ENCODE assay signal across 12 cellular contexts in the genomic region with DNA sequence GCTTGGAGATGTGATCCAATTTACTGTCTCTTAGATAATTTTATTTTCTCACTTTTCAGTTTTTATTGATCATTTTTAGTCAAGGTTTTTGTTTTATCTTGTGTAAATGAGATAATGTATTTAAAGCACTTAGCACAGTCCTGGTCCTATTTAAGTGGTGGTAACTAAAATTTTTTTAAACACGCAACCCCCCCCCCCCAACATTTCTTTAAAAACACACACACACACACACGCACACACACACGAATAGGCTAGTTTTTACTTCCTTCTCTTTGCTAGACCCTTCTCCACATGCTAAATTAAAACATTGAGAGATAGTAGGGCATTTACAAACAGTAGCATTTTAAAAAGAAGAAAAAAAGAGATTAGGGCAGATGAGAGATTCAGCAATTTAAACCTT. TPM values are rescaled to one million over a fixed set of nuclear protein-coding genes. Genes with fewer than 3 reads are reported as not detected.
DNase-seq lines count a peak whose midpoint lies in the region; TF ChIP-seq lines count a peak whose summit lies in the region.
"Had no signal": no experiment of that assay in that cellular context is flagged by ENCODE, and none has a peak within 500 bp of the region (broad histone marks: within the 10 kb centered on the region; RNA-seq: fewer than 3 reads in every experiment).

No MANE protein-coding gene starts in this region.

- H3K27ac Mint-ChIP-seq in CD4-positive, alpha-beta memory T cell: peak overlapping the region in 6 of 7 donors; percentile 45 to 96 (median 63)
- H3K27ac Mint-ChIP-seq in activated CD4-positive, alpha-beta memory T cell treated with anti-CD3 and anti-CD28 coated beads for 36 hours: peak overlapping the region; percentile 20
- H3K27ac Mint-ChIP-seq in mesothelial cell of epicardium: peak overlapping the region; percentile 43

- no peaks in the 10 kb centered on the region for H3K36me3 ChIP-seq in CD4-positive, alpha-beta memory T cell (ENCODE audit: insufficient read depth, low read length)
- 0 out of 2 replicates have a peak, but pooled peaks cover 3% of the 10 kb centered on the region for H3K36me3 ChIP-seq in HAP-1 (replicated peaks)
- H3K36me3 ChIP-seq: ascending aorta had no signal

- peaks cover 0 to 12% of the 10 kb centered on the region in 2 donors for H3K36me3 Mint-ChIP-seq in CD4-positive, alpha-beta memory T cell
- H3K36me3 Mint-ChIP-seq in activated CD4-positive, alpha-beta memory T cell treated with anti-CD3 and anti-CD28 coated beads for 36 hours: peaks cover 5% of the 10 kb centered on the region
- H3K36me3 Mint-ChIP-seq in mesothelial cell of epicardium: no peaks in the 10 kb centered on the region

- POLR2A ChIA-PET in CD4-positive, alpha-beta memory T cell (lab: Charles Lee; ENCODE audit: partially characterized antibody): interaction anchor here (3.4 to 16.6 kb wide), 2 partner anchors 11 to 21 kb away, joined by 11 to 474 read pairs; no protein-coding TSS in a partner anchor
- POLR2A ChIA-PET in activated CD4-positive, alpha-beta memory T cell treated with anti-CD3 and anti-CD28 coated beads for 36 hours (lab: Charles Lee): interaction anchor here (0.6 kb wide), 1 partner anchor 94 kb away, joined by 3 read pairs; no protein-coding TSS in a partner anchor

- intact Hi-C loops in CD4-positive, alpha-beta memory T cell (cut with micrococcal nuclease): no loop called here
- intact Hi-C loops in activated CD4-positive, alpha-beta memory T cell treated with anti-CD3 and anti-CD28 coated beads for 36 hours (cut with micrococcal nuclease): loop anchor here (5.0 kb wide), 1 partner anchor 122 kb away; no protein-coding TSS in a partner anchor

- peaks cover 80% of the 10 kb centered on the region for H3K4me1 ChIP-seq in CD4-positive, alpha-beta memory T cell (ENCODE audit: insufficient read depth, low read length)
- peaks cover 23% of the 10 kb centered on the region for H3K4me1 ChIP-seq in HAP-1

- TF ChIP-seq CTCF in mesothelial cell of epicardium (IDR thresholded peaks at IDR 0.05; ENCODE audit: unreplicated experiment): no peak

- H3K4me3 Mint-ChIP-seq in CD4-positive, alpha-beta memory T cell: peak overlapping the region; percentile 19 to 81 (median 66)
- peak overlapping the region; percentile 21 for H3K4me3 Mint-ChIP-seq in activated CD4-positive, alpha-beta memory T cell treated with anti-CD3 and anti-CD28 coated beads for 36 hours
- H3K4me3 Mint-ChIP-seq in mesothelial cell of epicardium: no peak overlapping the region

- DNase-seq in CD4-positive, alpha-beta memory T cell: no peak
- peak; percentile 82 for DNase-seq in KBM-7
- no peak for DNase-seq in activated CD4-positive, alpha-beta memory T cell treated with anti-CD3 and anti-CD28 coated beads for 36 hours
- no peak for DNase-seq in mesothelial cell of epicardium (ENCODE audit: low spot score in 2 of 2, unreplicated experiment in 2 of 2)
- DNase-seq in HAP-1 (ENCODE audit: low spot score in 2 of 2): no peak
- no peak for DNase-seq in NCI-H1105 treated with DMSO at 0.1 percent for 48 hours (lab: John Stamatoyannopoulos, UW)
- DNase-seq in GOT3 (lab: John Stamatoyannopoulos, UW): no peak
- no peak for DNase-seq in NCI-H1417 (lab: John Stamatoyannopoulos, UW)
- DNase-seq: DMS53, NCI-H2171, SHP77 had no signal

- H3K27me3 Mint-ChIP-seq in CD4-positive, alpha-beta memory T cell: no peaks in the 10 kb centered on the region
- no peaks in the 10 kb centered on the region for H3K27me3 Mint-ChIP-seq in activated CD4-positive, alpha-beta memory T cell treated with anti-CD3 and anti-CD28 coated beads for 36 hours
- no peaks in the 10 kb centered on the region for H3K27me3 Mint-ChIP-seq in mesothelial cell of epicardium (ENCODE audit: low read depth)

- H3K27me3 ChIP-seq in CD4-positive, alpha-beta memory T cell (ENCODE audit: insufficient read depth, low read length): no peaks in the 10 kb centered on the region
- H3K27me3 ChIP-seq in HAP-1 (ENCODE audit: low read depth): no peaks in the 10 kb centered on the region
- H3K27me3 ChIP-seq: ascending aorta had no signal

- CTCF ChIA-PET in CD4-positive, alpha-beta memory T cell (lab: Charles Lee; ENCODE audit: partially characterized antibody): interaction anchor here (0.6 kb wide), 1 partner anchor 31 kb away, joined by 3 read pairs; no protein-coding TSS in a partner anchor
- CTCF ChIA-PET in activated CD4-positive, alpha-beta memory T cell treated with anti-CD3 and anti-CD28 coated beads for 36 hours (lab: Charles Lee): interaction anchor here (1.1 kb wide), 1 partner anchor 27 kb away, joined by 3 read pairs; no protein-coding TSS in a partner anchor

- H3K9me3 Mint-ChIP-seq in CD4-positive, alpha-beta memory T cell: no peaks in the 10 kb centered on the region
- H3K9me3 Mint-ChIP-seq in activated CD4-positive, alpha-beta memory T cell treated with anti-CD3 and anti-CD28 coated beads for 36 hours: no peaks in the 10 kb centered on the region
- H3K9me3 Mint-ChIP-seq in mesothelial cell of epicardium: no peaks in the 10 kb centered on the region

- no peak overlapping the region for H3K4me3 ChIP-seq in CD4-positive, alpha-beta memory T cell (ENCODE audit: low read length in 2 of 2)
- no peak overlapping the region for H3K4me3 ChIP-seq in HAP-1
- H3K4me3 ChIP-seq: ascending aorta had no signal

- H3K27ac ChIP-seq in CD4-positive, alpha-beta memory T cell (ENCODE audit: low read depth, low read length): no peak overlapping the region
- H3K27ac ChIP-seq: ascending aorta had no signal

- H3K9me3 ChIP-seq in CD4-positive, alpha-beta memory T cell (ENCODE audit: control insufficient read depth in 1 of 2, low read length in 2 of 2): no peaks in the 10 kb centered on the region
- no peaks in the 10 kb centered on the region for H3K9me3 ChIP-seq in HAP-1
- H3K9me3 ChIP-seq: ascending aorta had no signal

- peaks cover 52 to 79% (median 63%) of the 10 kb centered on the region in 4 donors for H3K4me1 Mint-ChIP-seq in CD4-positive, alpha-beta memory T cell
- peaks cover 65% of the 10 kb centered on the region for H3K4me1 Mint-ChIP-seq in activated CD4-positive, alpha-beta memory T cell treated with anti-CD3 and anti-CD28 coated beads for 36 hours (ENCODE audit: low read depth)
- peaks cover 39% of the 10 kb centered on the region for H3K4me1 Mint-ChIP-seq in mesothelial cell of epicardium

- in situ Hi-C loops in KBM-7 (cut with MboI; ENCODE audit: low pct_unique_long_range_greater_than_20kb, low sequenced_read_pairs) (no loop called here), HAP-1 (cut with MboI; ENCODE audit: low sequenced_read_pairs) (no loop called here)

RNA-seq across cellular contexts. Expression of gene NFATC3, which starts 4.9 kb away (rescaled TPM):
- total RNA-seq in CD4-positive, alpha-beta memory T cell: 100 to 1,000 TPM; 127 to 134 TPM
- 10 to 100 TPM; 76.5 to 94.9 TPM for polyA plus RNA-seq in CD4-positive, alpha-beta memory T cell
- total RNA-seq in activated CD4-positive, alpha-beta memory T cell treated with anti-CD3 and anti-CD28 coated beads for 36 hours: 10 to 100 TPM; 83.4 to 85.2 TPM
- total RNA-seq in mesothelial cell of epicardium: 47.3 to 51.8 TPM (median 51.3 TPM) in 3 replicates
